In genomic region chr5:87155076-87155475, GRCh38 we compare ENCODE assay signal across 22 cellular contexts.
"Had no signal": no experiment of that assay in that cellular context is flagged by ENCODE, and none has a peak within 500 bp of the region (broad histone marks: within the 10 kb centered on the region; RNA-seq: fewer than 3 reads in every experiment).

No MANE protein-coding gene starts in this region.

- H3K4me1 ChIP-seq: left ventricle myocardium inferior, suprapubic skin, tibial artery, uterus had no signal

- DNase-seq: islet precursor cell; left ventricle myocardium inferior; midbrain; mucosa of descending colon; naive thymus-derived CD4-positive, alpha-beta T cell; ovary; retina; right cardiac atrium; stimulated activated CD4-positive, alpha-beta T cell treated with anti-CD3 and anti-CD28 coated beads, Interleukin-12 subunit alpha, Interleukin-12 subunit beta, amount 100 ng/mL, for 4 hours; stimulated activated CD4-positive, alpha-beta T cell treated with anti-CD3 and anti-CD28 coated beads, Interleukin-15, amount 100 ng/mL, for 24 hours; stimulated activated CD4-positive, alpha-beta T cell treated with anti-CD3 and anti-CD28 coated beads, Interleukin-2, amount 100 ng/mL, for 24 hours; stimulated activated CD4-positive, alpha-beta T cell treated with anti-CD3 and anti-CD28 coated beads, Interleukin-4, amount 100 ng/mL, for 1 hour; stimulated activated naive CD4-positive, alpha-beta T cell; tibial artery; uterus had no signal

- H3K27me3 ChIP-seq: ovary, suprapubic skin, tibial artery, uterus had no signal

- H3K27ac ChIP-seq: left ventricle myocardium inferior, ovary, skin epidermis, suprapubic skin, thoracic aorta, tibial artery, uterus had no signal

- H3K4me3 ChIP-seq: left ventricle myocardium inferior, lung, mucosa of descending colon, ovary, skin epidermis, suprapubic skin, thoracic aorta, tibial artery, uterus had no signal

- H3K9me3 ChIP-seq: left ventricle myocardium inferior, mucosa of descending colon, ovary, suprapubic skin, thoracic aorta, tibial artery, uterus had no signal

- ATAC-seq: mucosa of descending colon; naive thymus-derived CD4-positive, alpha-beta T cell; natural killer cell treated with Interleukin-12 subunit alpha and Interleukin-12 subunit beta and Interleukin-15 and Interleukin-18, amount 100 ng/mL, for 72 hours; right cardiac atrium; sciatic nerve; stimulated activated effector memory CD8-positive, alpha-beta T cell treated with anti-CD3 and anti-CD28 coated beads, Interleukin-12 subunit alpha, Interleukin-12 subunit beta, amount 100 ng/mL, for 72 hours had no signal

- H3K36me3 ChIP-seq: left ventricle myocardium inferior, ovary, suprapubic skin, thoracic aorta, tibial artery, uterus had no signal
